1 cellular context compared by ENCODE assay signal in genomic region chr6:8859501-8859900, GRCh38.
TF ChIP-seq lines count a peak whose summit lies in the region.

No MANE protein-coding gene starts in this region.

TF ChIP-seq in WTC11, 78 proteins besides CTCF, POLR2A, EP300 and RAD21 (continued from another document):
- no peak for TF ChIP-seq ARID4B (CRISPR knock-in tag; IDR thresholded peaks at IDR 0.05; ENCODE audit: borderline replicate concordance)
- no peak for TF ChIP-seq NR3C1 (CRISPR knock-in tag; conservative IDR thresholded peaks at IDR 0.05; ENCODE audit: low read depth)
- no peak for TF ChIP-seq GABPB1 (CRISPR knock-in tag; IDR thresholded peaks at IDR 0.05)
- TF ChIP-seq FOXJ3 (CRISPR knock-in tag; IDR thresholded peaks at IDR 0.05; ENCODE audit: borderline replicate concordance) = no peak
- no peak for TF ChIP-seq ESRRA (CRISPR knock-in tag; IDR thresholded peaks at IDR 0.05; ENCODE audit: borderline replicate concordance)
- TF ChIP-seq NR1H2 (CRISPR knock-in tag; IDR thresholded peaks at IDR 0.05) = no peak
- TF ChIP-seq ZNF396 (CRISPR knock-in tag; IDR thresholded peaks at IDR 0.05; ENCODE audit: borderline replicate concordance) = no peak
- TF ChIP-seq CBFB (CRISPR knock-in tag; IDR thresholded peaks at IDR 0.05; ENCODE audit: low read depth) = no peak
- no peak for TF ChIP-seq ZMAT4 (CRISPR knock-in tag; IDR thresholded peaks at IDR 0.05)
- TF ChIP-seq TEAD1 (CRISPR knock-in tag; IDR thresholded peaks at IDR 0.05) = no peak
- TF ChIP-seq PRRX2 (CRISPR knock-in tag; IDR thresholded peaks at IDR 0.05) = no peak
- no peak for TF ChIP-seq NFATC4 (CRISPR knock-in tag; IDR thresholded peaks at IDR 0.05)
